In genomic region chr19:5719961-5720790, GRCh38 we compare ENCODE assay signal across 1 cellular context.
A peak's percentile ranks its signal among the peaks of the same experiment; 100 is the strongest.
TF ChIP-seq lines count a peak whose summit lies in the region.

Gene CATSPERD (plus strand): TSS chr19:5720637. CDS start chr19:5720738, 101 bp downstream.
A gene with protein sequence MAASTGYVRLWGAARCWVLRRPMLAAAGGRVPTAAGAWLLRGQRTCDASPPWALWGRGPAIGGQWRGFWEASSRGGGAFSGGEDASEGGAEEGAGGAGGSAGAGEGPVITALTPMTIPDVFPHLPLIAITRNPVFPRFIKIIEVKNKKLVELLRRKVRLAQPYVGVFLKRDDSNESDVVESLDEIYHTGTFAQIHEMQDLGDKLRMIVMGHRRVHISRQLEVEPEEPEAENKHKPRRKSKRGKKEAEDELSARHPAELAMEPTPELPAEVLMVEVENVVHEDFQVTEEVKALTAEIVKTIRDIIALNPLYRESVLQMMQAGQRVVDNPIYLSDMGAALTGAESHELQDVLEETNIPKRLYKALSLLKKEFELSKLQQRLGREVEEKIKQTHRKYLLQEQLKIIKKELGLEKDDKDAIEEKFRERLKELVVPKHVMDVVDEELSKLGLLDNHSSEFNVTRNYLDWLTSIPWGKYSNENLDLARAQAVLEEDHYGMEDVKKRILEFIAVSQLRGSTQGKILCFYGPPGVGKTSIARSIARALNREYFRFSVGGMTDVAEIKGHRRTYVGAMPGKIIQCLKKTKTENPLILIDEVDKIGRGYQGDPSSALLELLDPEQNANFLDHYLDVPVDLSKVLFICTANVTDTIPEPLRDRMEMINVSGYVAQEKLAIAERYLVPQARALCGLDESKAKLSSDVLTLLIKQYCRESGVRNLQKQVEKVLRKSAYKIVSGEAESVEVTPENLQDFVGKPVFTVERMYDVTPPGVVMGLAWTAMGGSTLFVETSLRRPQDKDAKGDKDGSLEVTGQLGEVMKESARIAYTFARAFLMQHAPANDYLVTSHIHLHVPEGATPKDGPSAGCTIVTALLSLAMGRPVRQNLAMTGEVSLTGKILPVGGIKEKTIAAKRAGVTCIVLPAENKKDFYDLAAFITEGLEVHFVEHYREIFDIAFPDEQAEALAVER (minus strand): TSS chr19:5720146. CDS start chr19:5720132, 14 bp downstream.

TF ChIP-seq in HepG2, 621 proteins besides CTCF, POLR2A, EP300 and RAD21 (continued from another document and continues in another):
- peak; percentile 75 for TF ChIP-seq PRDM10 (CRISPR knock-in tag; IDR thresholded peaks at IDR 0.05; ENCODE audit: low read depth)
- peak; percentile 62; the same call in 1 of the 2 replicates for TF ChIP-seq FIP1L1 (IDR thresholded peaks at IDR 0.05; ENCODE audit: borderline replicate concordance, insufficient read depth, low read depth, low read length)
- TF ChIP-seq ZNF574 (CRISPR knock-in tag; IDR thresholded peaks at IDR 0.05), result peak; percentile 95
- peak; percentile 76 for TF ChIP-seq ZNF503 (CRISPR knock-in tag; IDR thresholded peaks at IDR 0.05)
- peak; percentile 95 for TF ChIP-seq ETV5 (CRISPR knock-in tag; IDR thresholded peaks at IDR 0.05; ENCODE audit: borderline replicate concordance)
- no peak for TF ChIP-seq ZNF10 (CRISPR knock-in tag; IDR thresholded peaks at IDR 0.05; ENCODE audit: borderline replicate concordance, low read depth)
- TF ChIP-seq ZNF343 (CRISPR knock-in tag; IDR thresholded peaks at IDR 0.05), result peak; percentile 75; the same call in 1 of the 2 replicates
- TF ChIP-seq SRSF1 (optimal IDR thresholded peaks at IDR 0.05; ENCODE audit: low read depth, low read length), result no peak
- no peak; the same call in none of the 2 replicates for TF ChIP-seq ZNF124 (CRISPR knock-in tag; IDR thresholded peaks at IDR 0.05)
- no peak for TF ChIP-seq MTF1 (CRISPR knock-in tag; IDR thresholded peaks at IDR 0.05)
- peak; percentile 84 for TF ChIP-seq ZNF839 (CRISPR knock-in tag; IDR thresholded peaks at IDR 0.05; ENCODE audit: borderline replicate concordance)
- TF ChIP-seq HINFP (CRISPR knock-in tag; IDR thresholded peaks at IDR 0.05; ENCODE audit: low read depth), result peak; percentile 66; the same call in 1 of the 2 replicates
- no peak for TF ChIP-seq ZNF512B (CRISPR knock-in tag; IDR thresholded peaks at IDR 0.05; ENCODE audit: borderline replicate concordance)
- no peak for TF ChIP-seq CCAR2 (optimal IDR thresholded peaks at IDR 0.05; ENCODE audit: low read depth, low read length)
- 0 out of 2 replicates have a peak, but pooled peaks have one; percentile 22 for TF ChIP-seq ZNF709 (CRISPR knock-in tag; IDR thresholded peaks at IDR 0.05)
- TF ChIP-seq NR0B2 (CRISPR knock-in tag; IDR thresholded peaks at IDR 0.05), result peak; percentile 90
- TF ChIP-seq BHLHE40 (IDR thresholded peaks at IDR 0.05; ENCODE audit: low read length), result peak; percentile 100
- TF ChIP-seq, protein P1, sequence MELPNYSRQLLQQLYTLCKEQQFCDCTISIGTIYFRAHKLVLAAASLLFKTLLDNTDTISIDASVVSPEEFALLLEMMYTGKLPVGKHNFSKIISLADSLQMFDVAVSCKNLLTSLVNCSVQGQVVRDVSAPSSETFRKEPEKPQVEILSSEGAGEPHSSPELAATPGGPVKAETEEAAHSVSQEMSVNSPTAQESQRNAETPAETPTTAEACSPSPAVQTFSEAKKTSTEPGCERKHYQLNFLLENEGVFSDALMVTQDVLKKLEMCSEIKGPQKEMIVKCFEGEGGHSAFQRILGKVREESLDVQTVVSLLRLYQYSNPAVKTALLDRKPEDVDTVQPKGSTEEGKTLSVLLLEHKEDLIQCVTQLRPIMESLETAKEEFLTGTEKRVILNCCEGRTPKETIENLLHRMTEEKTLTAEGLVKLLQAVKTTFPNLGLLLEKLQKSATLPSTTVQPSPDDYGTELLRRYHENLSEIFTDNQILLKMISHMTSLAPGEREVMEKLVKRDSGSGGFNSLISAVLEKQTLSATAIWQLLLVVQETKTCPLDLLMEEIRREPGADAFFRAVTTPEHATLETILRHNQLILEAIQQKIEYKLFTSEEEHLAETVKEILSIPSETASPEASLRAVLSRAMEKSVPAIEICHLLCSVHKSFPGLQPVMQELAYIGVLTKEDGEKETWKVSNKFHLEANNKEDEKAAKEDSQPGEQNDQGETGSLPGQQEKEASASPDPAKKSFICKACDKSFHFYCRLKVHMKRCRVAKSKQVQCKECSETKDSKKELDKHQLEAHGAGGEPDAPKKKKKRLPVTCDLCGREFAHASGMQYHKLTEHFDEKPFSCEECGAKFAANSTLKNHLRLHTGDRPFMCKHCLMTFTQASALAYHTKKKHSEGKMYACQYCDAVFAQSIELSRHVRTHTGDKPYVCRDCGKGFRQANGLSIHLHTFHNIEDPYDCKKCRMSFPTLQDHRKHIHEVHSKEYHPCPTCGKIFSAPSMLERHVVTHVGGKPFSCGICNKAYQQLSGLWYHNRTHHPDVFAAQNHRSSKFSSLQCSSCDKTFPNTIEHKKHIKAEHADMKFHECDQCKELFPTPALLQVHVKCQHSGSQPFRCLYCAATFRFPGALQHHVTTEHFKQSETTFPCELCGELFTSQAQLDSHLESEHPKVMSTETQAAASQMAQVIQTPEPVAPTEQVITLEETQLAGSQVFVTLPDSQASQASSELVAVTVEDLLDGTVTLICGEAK (IDR thresholded peaks at IDR 0.05), result peak; percentile 57
- TF ChIP-seq, protein P1 (CRISPR knock-in tag; IDR thresholded peaks at IDR 0.05), result peak; percentile 74; the same call in 1 of the 2 replicates
